8 cellular contexts compared by ENCODE assay signal in genomic region chr17:16439303-16439791, GRCh38. TPM values are rescaled to one million over a fixed set of nuclear protein-coding genes. Genes with fewer than 3 reads are reported as not detected.
A peak's percentile ranks its signal among the peaks of the same experiment; 100 is the strongest.
DNase-seq lines count a peak whose midpoint lies in the region; ATAC-seq and TF ChIP-seq lines count a peak whose summit lies in the region.

No MANE protein-coding gene starts in this region.

- H3K27ac Mint-ChIP-seq in activated CD4-positive, alpha-beta memory T cell treated with anti-CD3 and anti-CD28 coated beads for 36 hours: peak overlapping the region; percentile 97

- no peak for TF ChIP-seq CTCF in DND-41 (IDR thresholded peaks at IDR 0.05; ENCODE audit: borderline replicate concordance, extremely low read depth, low read length, poor library complexity, severe bottlenecking)

- no peaks in the 10 kb centered on the region for H3K27me3 ChIP-seq in DND-41 (ENCODE audit: insufficient read depth, low read length, poor library complexity)
- H3K27me3 ChIP-seq in rectal smooth muscle tissue (ENCODE audit: control insufficient read depth, insufficient read depth, low read length): no peaks in the 10 kb centered on the region

- H3K9me3 Mint-ChIP-seq in activated CD4-positive, alpha-beta memory T cell treated with anti-CD3 and anti-CD28 coated beads for 36 hours: no peaks in the 10 kb centered on the region

- peaks cover 51% of the 10 kb centered on the region for H3K36me3 Mint-ChIP-seq in activated CD4-positive, alpha-beta memory T cell treated with anti-CD3 and anti-CD28 coated beads for 36 hours

- peak overlapping the region; percentile 96 for H3K9ac ChIP-seq in DND-41 (ENCODE audit: low read depth, low read length)
- peak overlapping the region; percentile 64 for H3K9ac ChIP-seq in rectal smooth muscle tissue (ENCODE audit: low read length)

- intact Hi-C loops in activated CD4-positive, alpha-beta memory T cell treated with anti-CD3 and anti-CD28 coated beads for 36 hours (cut with micrococcal nuclease): loop anchor here (2.0 to 5.0 kb wide), 2 partner anchors 87 to 222 kb away; partner anchors contain the start of genes CENPV, NCOR1 and PIGL

- H3K79me2 ChIP-seq in DND-41 (ENCODE audit: insufficient read depth, low read length): peaks cover 55% of the 10 kb centered on the region

- CTCF ChIA-PET in activated CD4-positive, alpha-beta memory T cell treated with anti-CD3 and anti-CD28 coated beads for 36 hours (lab: Charles Lee): interaction anchor here (0.5 to 3.2 kb wide), 6 partner anchors 11 to 476 kb away, joined by 3 to 23 read pairs (median 12); no protein-coding TSS in a partner anchor

- peaks cover 47% of the 10 kb centered on the region for H4K20me1 ChIP-seq in DND-41 (ENCODE audit: insufficient read depth, low read length)

- H3K9me3 ChIP-seq in DND-41 (ENCODE audit: insufficient read depth, low read length, severe bottlenecking): no peaks in the 10 kb centered on the region

- H3K36me3 ChIP-seq in DND-41 (ENCODE audit: insufficient read depth, low read length) (peaks cover 54% of the 10 kb centered on the region), rectal smooth muscle tissue (ENCODE audit: control insufficient read depth, insufficient read depth, low read length) (peaks cover 20% of the 10 kb centered on the region)

- H2AFZ ChIP-seq in DND-41 (ENCODE audit: low read depth, low read length): peak overlapping the region; percentile 78

- H3K4me1 ChIP-seq in DND-41 (ENCODE audit: insufficient read depth, low read length): peaks cover 45% of the 10 kb centered on the region
- H3K4me1 ChIP-seq in rectal smooth muscle tissue (ENCODE audit: control insufficient read depth, insufficient read depth, low read length): peaks cover 8% of the 10 kb centered on the region

- peak overlapping the region; percentile 96 for H3K4me3 Mint-ChIP-seq in activated CD4-positive, alpha-beta memory T cell treated with anti-CD3 and anti-CD28 coated beads for 36 hours

- DNase-seq in DND-41 (no peak), germinal center (ENCODE audit: low spot score) (peak; percentile 26), pons (ENCODE audit: low spot score) (no peak), NCI-H2081 (lab: John Stamatoyannopoulos, UW) (no peak)
- peak; percentile 44 for DNase-seq in activated CD4-positive, alpha-beta memory T cell treated with anti-CD3 and anti-CD28 coated beads for 36 hours

- peak overlapping the region; percentile 54 to 96 for H3K4me3 ChIP-seq in DND-41 (ENCODE audit: low read depth in 1 of 2, low read length in 2 of 2)
- H3K4me3 ChIP-seq in rectal smooth muscle tissue (ENCODE audit: low read length): peak overlapping the region; percentile 77

- no peak for ATAC-seq in DND-41 (ENCODE audit: insufficient read depth, low read depth)
- ATAC-seq in HG02798 (IDR thresholded peaks at IDR 0.05; ENCODE audit: poor library complexity, unreplicated experiment): peak; percentile 3
- ATAC-seq in HG03457 (IDR thresholded peaks at IDR 0.05; ENCODE audit: unreplicated experiment): no peak

- H3K4me2 ChIP-seq in DND-41 (ENCODE audit: insufficient read depth, low read length): peak overlapping the region; percentile 84

- peaks cover 49% of the 10 kb centered on the region for H3K4me1 Mint-ChIP-seq in activated CD4-positive, alpha-beta memory T cell treated with anti-CD3 and anti-CD28 coated beads for 36 hours (ENCODE audit: low read depth)

- H3K27me3 Mint-ChIP-seq in activated CD4-positive, alpha-beta memory T cell treated with anti-CD3 and anti-CD28 coated beads for 36 hours: no peaks in the 10 kb centered on the region

- H3K27ac ChIP-seq in DND-41 (ENCODE audit: low read length): peak overlapping the region; percentile 85
- H3K27ac ChIP-seq in rectal smooth muscle tissue (ENCODE audit: low read depth, low read length): peak overlapping the region; percentile 69

- POLR2A ChIA-PET in activated CD4-positive, alpha-beta memory T cell treated with anti-CD3 and anti-CD28 coated beads for 36 hours (lab: Charles Lee): interaction anchor here (1.2 to 4.8 kb wide), 11 partner anchors 9 to 97 kb away, joined by 6 to 61 read pairs (median 10); partner anchors contain the start of genes CENPV, TRPV2 and UBB

RNA-seq across cellular contexts. Expression of gene TRPV2, which starts 24.0 kb away (rescaled TPM):
- total RNA-seq in activated CD4-positive, alpha-beta memory T cell treated with anti-CD3 and anti-CD28 coated beads for 36 hours: 10 to 100 TPM; 46.0 to 50.6 TPM

RNA-seq across cellular contexts. Expression of gene LRRC75A, which starts 52.6 kb away (rescaled TPM):
- 1 to 10 TPM; 1.2 to 1.4 TPM for total RNA-seq in activated CD4-positive, alpha-beta memory T cell treated with anti-CD3 and anti-CD28 coated beads for 36 hours

RNA-seq across cellular contexts. Expression of gene UBB, which starts 58.5 kb away (rescaled TPM):
- total RNA-seq in activated CD4-positive, alpha-beta memory T cell treated with anti-CD3 and anti-CD28 coated beads for 36 hours: 1,000 to 10,000 TPM; 1,695 to 1,771 TPM

Comparison
In these comparisons a context has a peak if more than half of its experiments do, and no peak if none do; other contexts are left out.
1. DNase-seq: peak in activated CD4-positive, alpha-beta memory T cell treated with anti-CD3 and anti-CD28 coated beads for 36 hours (single experiment) and germinal center (single experiment); none in DND-41 (single experiment), pons (single experiment) and NCI-H2081 (0 of 2).